11 cellular contexts compared by ENCODE assay signal in genomic region chr17:74408262-74408661, GRCh38. TPM values are rescaled to one million over a fixed set of nuclear protein-coding genes. Genes with fewer than 3 reads are reported as not detected.
A peak's percentile ranks its signal among the peaks of the same experiment; 100 is the strongest.
DNase-seq lines count a peak whose midpoint lies in the region; ATAC-seq and TF ChIP-seq lines count a peak whose summit lies in the region.
"Had no signal": no experiment of that assay in that cellular context is flagged by ENCODE, and none has a peak within 500 bp of the region (broad histone marks: within the 10 kb centered on the region; RNA-seq: fewer than 3 reads in every experiment).

No MANE protein-coding gene starts in this region.

- H3K36me3 ChIP-seq in PC-9 (ENCODE audit: low read depth) (no peaks in the 10 kb centered on the region), fibroblast of lung (ENCODE audit: control insufficient read depth, insufficient read depth, low read length) (no peaks in the 10 kb centered on the region), thyroid gland (no peaks in the 10 kb centered on the region)

- H3K4me1 Mint-ChIP-seq in CD4-positive, alpha-beta T cell (ENCODE audit: low read depth): no peaks in the 10 kb centered on the region

- H3K27ac ChIP-seq in PC-9 (no peak overlapping the region), fibroblast of lung (ENCODE audit: insufficient read depth, low read length) (no peak overlapping the region), thyroid gland (no peak overlapping the region)
- H3K27ac ChIP-seq in CD4-positive, alpha-beta T cell (ENCODE audit: low read depth, low read length): no peak overlapping the region

- intact Hi-C loops in Right ventricle myocardium superior (cut with DNase I) (no loop called here), cardiac septum (cut with DNase I) (no loop called here), PC-9 (cut with micrococcal nuclease; ENCODE audit: unreplicated experiment) (loop anchor here (1.0 kb wide), 1 partner anchor 49 kb away; no protein-coding TSS in a partner anchor), thyroid gland (cut with DNase I) (no loop called here)
- intact Hi-C loops in CD4-positive, alpha-beta T cell (cut with DNase I, micrococcal nuclease): no loop called here

- H3K9me3 Mint-ChIP-seq in CD4-positive, alpha-beta T cell: no peaks in the 10 kb centered on the region

- H3K4me1 ChIP-seq in PC-9 (replicated peaks; ENCODE audit: insufficient read depth) (no peaks in the 10 kb centered on the region), fibroblast of lung (ENCODE audit: control insufficient read depth, extremely low read depth, insufficient read depth, low read length) (no peaks in the 10 kb centered on the region), thyroid gland (peaks cover 0 to 12% of the 10 kb centered on the region in 2 donors)

- no peaks in the 10 kb centered on the region for H3F3A ChIP-seq in PC-9 (ENCODE audit: insufficient read depth, low read depth)

- WGBS in thyroid gland, 2 donors: 65 to 70% methylated on average over 3 of the region's 3 CpGs

- H3K9me2 ChIP-seq in PC-9 (ENCODE audit: insufficient read depth): no peaks in the 10 kb centered on the region

- peaks cover 12% of the 10 kb centered on the region for H3K27me3 Mint-ChIP-seq in CD4-positive, alpha-beta T cell

- no peak overlapping the region for H3K9ac ChIP-seq in fibroblast of lung (ENCODE audit: insufficient read depth, low read length)

- H4K20me1 ChIP-seq in PC-9 (ENCODE audit: insufficient read depth) (no peaks in the 10 kb centered on the region), fibroblast of lung (ENCODE audit: control insufficient read depth, extremely low read depth, insufficient read depth, low read length) (no peaks in the 10 kb centered on the region)

- CTCF ChIA-PET in PC-9 (lab: Charles Lee): interaction anchor here (0.6 to 0.8 kb wide), 4 partner anchors 13 to 487 kb away, joined by 3 to 19 read pairs (median 6); no protein-coding TSS in a partner anchor
- CTCF ChIA-PET in CD4-positive, alpha-beta T cell (lab: Charles Lee): no interaction called here

- H3K9me3 ChIP-seq in PC-9 (ENCODE audit: insufficient read depth, low read depth) (no peaks in the 10 kb centered on the region), fibroblast of lung (ENCODE audit: control insufficient read depth, insufficient read depth, low read depth, low read length) (no peaks in the 10 kb centered on the region), thyroid gland (no peaks in the 10 kb centered on the region)
- no peaks in the 10 kb centered on the region for H3K9me3 ChIP-seq in CD4-positive, alpha-beta T cell (ENCODE audit: control insufficient read depth, low read length)

- H3K79me2 ChIP-seq in PC-9 (ENCODE audit: low read depth) (no peaks in the 10 kb centered on the region), fibroblast of lung (ENCODE audit: control insufficient read depth, insufficient read depth, low read length) (no peaks in the 10 kb centered on the region)

- ATAC-seq in Right ventricle myocardium superior (ENCODE audit: poor library complexity) (no peak), GM19452 (IDR thresholded peaks at IDR 0.05; ENCODE audit: unreplicated experiment) (no peak)
- no peak for ATAC-seq in CD4-positive, alpha-beta T cell (ENCODE audit: poor library complexity)

- H3K4me2 ChIP-seq in PC-9 (no peak overlapping the region), fibroblast of lung (ENCODE audit: extremely low read depth, insufficient read depth, low read length) (no peak overlapping the region)

- TF ChIP-seq CTCF in PC-9 (conservative IDR thresholded peaks at IDR 0.05) (0 out of 2 replicates have a peak, but pooled peaks have one; percentile 32), fibroblast of lung (conservative IDR thresholded peaks at IDR 0.05 in 1 of 2, IDR thresholded peaks at IDR 0.05 in 1 of 2; ENCODE audit: low read depth in 1 of 2, low read length in 2 of 2) (no peak), thyroid gland (IDR thresholded peaks at IDR 0.05) (no peak)
- no peak for TF ChIP-seq CTCF in CD4-positive, alpha-beta T cell (IDR thresholded peaks at IDR 0.05)

- POLR2A ChIA-PET in PC-9 (lab: Charles Lee; ENCODE audit: unreplicated experiment): no interaction called here
- POLR2A ChIA-PET in CD4-positive, alpha-beta T cell (lab: Charles Lee): no interaction called here

- DNase-seq in Right ventricle myocardium superior (peak; percentile 27), cardiac septum (ENCODE audit: low spot score) (no peak), PC-9 (peak; percentile 25 to 36), fibroblast of lung (ENCODE audit: low read depth in 2 of 2) (peak; percentile 8 to 53), thyroid gland (peak; percentile 39 to 40), NCI-H146 (lab: John Stamatoyannopoulos, UW) (no peak)
- no peak for DNase-seq in CD4-positive, alpha-beta T cell
- DNase-seq: NCI-H524 had no signal

- no peaks in the 10 kb centered on the region for H3K27me3 ChIP-seq in PC-9 (ENCODE audit: insufficient read depth, low read depth)
- H3K27me3 ChIP-seq in fibroblast of lung (ENCODE audit: control insufficient read depth, insufficient read depth, low read length): no peaks in the 10 kb centered on the region
- H3K27me3 ChIP-seq in thyroid gland: no peaks in the 10 kb centered on the region
- no peaks in the 10 kb centered on the region for H3K27me3 ChIP-seq in CD4-positive, alpha-beta T cell (ENCODE audit: control insufficient read depth, insufficient read depth, low read length)

- no peaks in the 10 kb centered on the region for H3K36me3 Mint-ChIP-seq in CD4-positive, alpha-beta T cell (ENCODE audit: low read depth)

- H3K4me3 ChIP-seq in PC-9 (no peak overlapping the region), fibroblast of lung (replicated peaks in 1 of 4; ENCODE audit: control extremely low read depth in 1 of 4, insufficient read depth in 1 of 4, low read depth in 3 of 4, low read length in 4 of 4) (no peak overlapping the region), thyroid gland (replicated peaks in 1 of 3) (no peak overlapping the region)

- H3K27ac Mint-ChIP-seq in CD4-positive, alpha-beta T cell: no peak overlapping the region

- no peak for TF ChIP-seq POLR2A in thyroid gland (IDR thresholded peaks at IDR 0.05)

- no peak overlapping the region for H3K4me3 Mint-ChIP-seq in CD4-positive, alpha-beta T cell

- H2AFZ ChIP-seq in PC-9: no peak overlapping the region
- H2AFZ ChIP-seq in fibroblast of lung (ENCODE audit: low read length): no peak overlapping the region

- no TSS peak for BruUV-seq in PC-9 (replicated peaks; lab: Mats Ljungman, UMichigan)

RNA-seq across cellular contexts. Expression of gene GPRC5C, which starts 23.6 kb away (rescaled TPM):
- 30.5 TPM for total RNA-seq in Right ventricle myocardium superior
- 31.7 TPM for total RNA-seq in cardiac septum
- total RNA-seq in PC-9 (2021): 27.9 and 32.4 TPM in 2 replicates
- total RNA-seq in fibroblast of lung: 1.5 and 14.6 TPM in 2 replicates
- 0.11 and 0.50 TPM in 2 replicates for polyA plus RNA-seq in fibroblast of lung
- 0.19 and 1.0 TPM in 2 replicates for polyA plus RNA-seq in fibroblast of lung (2012)
- polyA minus RNA-seq in fibroblast of lung (ENCODE audit: low replicate concordance): 2.1 TPM in 1 of 2 replicates, not detected in the other
- 100 to 1,000 TPM in 3 of 4 donors, 10 to 100 TPM in 1; 73.2 to 194 (median 163) TPM for total RNA-seq in thyroid gland
- total RNA-seq in CD4-positive, alpha-beta T cell: not detected

RNA-seq across cellular contexts. Expression of gene GPR142, which starts 41.0 kb away (rescaled TPM):
- total RNA-seq in Right ventricle myocardium superior (not detected), cardiac septum (0.16 TPM), PC-9 (2021) (not detected in 2 replicates), fibroblast of lung (not detected in 2 replicates), thyroid gland (under 1 TPM in 1 of 4 donors, not detected in 3; 0.67 TPM)
- not detected in 2 replicates for polyA plus RNA-seq in fibroblast of lung
- not detected in 2 replicates for polyA plus RNA-seq in fibroblast of lung (2012)
- not detected in 2 replicates for polyA minus RNA-seq in fibroblast of lung (ENCODE audit: low replicate concordance)
- total RNA-seq in CD4-positive, alpha-beta T cell: not detected
- total RNA-seq: osteocyte, urinary bladder had no signal

RNA-seq across cellular contexts. Expression of gene BTBD17, which starts 46.6 kb away (rescaled TPM):
- total RNA-seq in Right ventricle myocardium superior (not detected), cardiac septum (not detected), PC-9 (2021) (not detected in 2 replicates), fibroblast of lung (under 0.01 TPM in 1 of 2 replicates, not detected in the other), thyroid gland (under 1 TPM in 2 of 4 donors, not detected in 2; 0.67 to 0.89 TPM)
- not detected in 2 replicates for polyA plus RNA-seq in fibroblast of lung
- not detected in 2 replicates for polyA plus RNA-seq in fibroblast of lung (2012)
- not detected in 2 replicates for polyA minus RNA-seq in fibroblast of lung (ENCODE audit: low replicate concordance)
- total RNA-seq in CD4-positive, alpha-beta T cell: not detected
- total RNA-seq: osteocyte, urinary bladder had no signal
- polyA plus RNA-seq: urinary bladder had no signal

RNA-seq across cellular contexts. Expression of gene CD300A, which starts 58.2 kb away (rescaled TPM):
- 1.7 TPM for total RNA-seq in Right ventricle myocardium superior
- total RNA-seq in cardiac septum: 2.6 TPM
- not detected in 2 replicates for total RNA-seq in PC-9 (2021)
- not detected in 2 replicates for total RNA-seq in fibroblast of lung
- not detected in 2 replicates for polyA plus RNA-seq in fibroblast of lung
- not detected in 2 replicates for polyA plus RNA-seq in fibroblast of lung (2012)
- polyA minus RNA-seq in fibroblast of lung (ENCODE audit: low replicate concordance): not detected in 2 replicates
- total RNA-seq in thyroid gland: 1 to 10 TPM in 2 of 4 donors, under 1 TPM in 2; 0.78 to 5.8 (median 2.1) TPM
- total RNA-seq in CD4-positive, alpha-beta T cell: 1 to 10 TPM; 1.8 to 2.6 TPM
- total RNA-seq: osteocyte had no signal

Comparison
In these comparisons a context has a peak if more than half of its experiments do, and no peak if none do; other contexts are left out.
1. DNase-seq: peak in Right ventricle myocardium superior (single experiment), PC-9 (2 of 2), fibroblast of lung (2 of 2) and thyroid gland (2 of 2); none in cardiac septum (single experiment), CD4-positive, alpha-beta T cell (0 of 10) and NCI-H146 (single experiment).